Comparison of ENCODE assay signal across 23 cellular contexts in genomic region chr2:168962636-168963035, GRCh38.
"Had no signal": no experiment of that assay in that cellular context is flagged by ENCODE, and none has a peak within 500 bp of the region (broad histone marks: within the 10 kb centered on the region; RNA-seq: fewer than 3 reads in every experiment).

No MANE protein-coding gene starts in this region.

- H3K9me3 ChIP-seq: body of pancreas, left lung, thoracic aorta had no signal

- H3K4me2 ChIP-seq: hepatocyte had no signal

- H3K9me3 Mint-ChIP-seq: activated naive CD4-positive, alpha-beta T cell treated with anti-CD3 and anti-CD28 coated beads, Interleukin-2, amount 50 U/mL, for 72 hours; activated T-cell treated with anti-CD3 and anti-CD28 coated beads, Interleukin-2, amount 50 U/mL, for 72 hours; nephron had no signal

- H3K27ac Mint-ChIP-seq: activated naive CD4-positive, alpha-beta T cell treated with anti-CD3 and anti-CD28 coated beads, Interleukin-2, amount 50 U/mL, for 72 hours; activated T-cell treated with anti-CD3 and anti-CD28 coated beads, Interleukin-2, amount 50 U/mL, for 72 hours; nephron had no signal

- H2AFZ ChIP-seq: hepatocyte had no signal

- H3K79me2 ChIP-seq: hepatocyte had no signal

- H3K4me1 ChIP-seq: body of pancreas, left lung had no signal

- FAIRE-seq: kidney had no signal

- H3K4me3 ChIP-seq: body of pancreas, coronary artery, hepatocyte, left lung, thoracic aorta had no signal

- ATAC-seq: activated naive CD4-positive, alpha-beta T cell treated with anti-CD3 and anti-CD28 coated beads, Interleukin-2, amount 50 U/mL, for 72 hours; activated T-cell treated with anti-CD3 and anti-CD28 coated beads, Interleukin-2, amount 50 U/mL, for 72 hours; body of pancreas; esophagus mucosa; foreskin keratinocyte; left lung; stimulated activated naive CD8-positive, alpha-beta T cell treated with anti-CD3 and anti-CD28 coated beads, Interleukin-15, Interleukin-2, amounts not matched to agents 100 U/mL and 50 U/mL, for 24 hours had no signal

- H3K27ac ChIP-seq: body of pancreas, coronary artery, foreskin keratinocyte, hepatocyte, left lung, thoracic aorta, WERI-Rb-1 had no signal

- H3K36me3 ChIP-seq: left lung, thoracic aorta, WERI-Rb-1 had no signal

- DNase-seq: activated CD4-positive, alpha-beta T cell treated with anti-CD3 and anti-CD28 coated beads for 1 hour; activated CD4-positive, alpha-beta T cell treated with anti-CD3 and anti-CD28 coated beads, Interleukin-2, amount 50 U/mL, for 4 hours; activated gamma-delta T cell; activated T-cell treated with anti-CD3 and anti-CD28 coated beads, Interleukin-2, amount 50 U/mL, for 72 hours; amniotic stem cell; body of pancreas; central memory CD4-positive, alpha-beta T cell; foreskin keratinocyte; kidney; left lung; mammary epithelial cell; midbrain; stimulated activated CD4-positive, alpha-beta T cell treated with anti-CD3 and anti-CD28 coated beads, Interleukin-2, amount 100 ng/mL, for 24 hours; stimulated activated naive CD8-positive, alpha-beta T cell treated with anti-CD3 and anti-CD28 coated beads, Interleukin-15, Interleukin-2, amounts not matched to agents 100 U/mL and 50 U/mL, for 24 hours; SW 1271; T-helper 2 cell; WERI-Rb-1 had no signal

- H3K4me1 Mint-ChIP-seq: nephron had no signal

- H3K4me3 Mint-ChIP-seq: activated T-cell treated with anti-CD3 and anti-CD28 coated beads, Interleukin-2, amount 50 U/mL, for 72 hours; nephron had no signal

- H3K36me3 Mint-ChIP-seq: activated naive CD4-positive, alpha-beta T cell treated with anti-CD3 and anti-CD28 coated beads, Interleukin-2, amount 50 U/mL, for 72 hours had no signal

- H3K27me3 ChIP-seq: body of pancreas, foreskin keratinocyte, hepatocyte, left lung had no signal
